1 cellular context compared by ENCODE assay signal in genomic region chr19:32251634-32252332, GRCh38.
TF ChIP-seq lines count a peak whose summit lies in the region.

No MANE protein-coding gene starts in this region.

TF ChIP-seq in K562, 482 proteins besides CTCF, POLR2A, EP300 and RAD21:
- TF ChIP-seq SRSF9 (IDR thresholded peaks at IDR 0.05; ENCODE audit: borderline replicate concordance, low read depth, low read length), result no peak
- TF ChIP-seq SFPQ (IDR thresholded peaks at IDR 0.05; ENCODE audit: low read depth, low read length), result no peak
- no peak for TF ChIP-seq ELF4 (CRISPR knock-in tag; IDR thresholded peaks at IDR 0.05)
- TF ChIP-seq ZNF398 (CRISPR knock-in tag; IDR thresholded peaks at IDR 0.05), result no peak
- TF ChIP-seq ARID1B (IDR thresholded peaks at IDR 0.05), result no peak
- TF ChIP-seq MNT (conservative IDR thresholded peaks at IDR 0.05), result no peak
- no peak for TF ChIP-seq TFE3 (CRISPR knock-in tag; IDR thresholded peaks at IDR 0.05)
- no peak for TF ChIP-seq MECOM (CRISPR knock-in tag; IDR thresholded peaks at IDR 0.05)
- TF ChIP-seq USF2 (CRISPR knock-in tag; IDR thresholded peaks at IDR 0.05), result peak; percentile 59
- TF ChIP-seq DACH1 (IDR thresholded peaks at IDR 0.05; ENCODE audit: partially characterized antibody), result no peak
- TF ChIP-seq L3MBTL2 (IDR thresholded peaks at IDR 0.05), result 0 out of 2 replicates have a peak, but pooled peaks have one; percentile 49
- 0 out of 2 replicates have a peak, but pooled peaks have one; percentile 15 for TF ChIP-seq MGA (IDR thresholded peaks at IDR 0.05)
- TF ChIP-seq USF1 (CRISPR knock-in tag; IDR thresholded peaks at IDR 0.05), result peak; percentile 66
- TF ChIP-seq CTCFL (IDR thresholded peaks at IDR 0.05; ENCODE audit: borderline replicate concordance, insufficient read depth, low read depth, low read length, poor library complexity, severe bottlenecking), result no peak
- no peak for TF ChIP-seq ZEB2 (IDR thresholded peaks at IDR 0.05)
- TF ChIP-seq RAD51 (IDR thresholded peaks at IDR 0.05; ENCODE audit: borderline replicate concordance, low read depth), result peak; percentile 67; the same call in 1 of the 2 replicates
- no peak for TF ChIP-seq HNRNPH1 (optimal IDR thresholded peaks at IDR 0.05; ENCODE audit: low read depth, low read length)
- TF ChIP-seq ATF4 (CRISPR knock-in tag; IDR thresholded peaks at IDR 0.05), result no peak
- no peak for TF ChIP-seq STAT5B (CRISPR knock-in tag; IDR thresholded peaks at IDR 0.05)
- TF ChIP-seq CXXC5 (CRISPR knock-in tag; IDR thresholded peaks at IDR 0.05), result no peak
TF ChIP-seq in K562: peak in this region for 5.
